Comparison of ENCODE assay signal across 23 cellular contexts in genomic region chr2:126950499-126950898, GRCh38. TPM values are rescaled to one million over a fixed set of nuclear protein-coding genes. Genes with fewer than 3 reads are reported as not detected.
"Had no signal": no experiment of that assay in that cellular context is flagged by ENCODE, and none has a peak within 500 bp of the region (broad histone marks: within the 10 kb centered on the region; RNA-seq: fewer than 3 reads in every experiment).

No MANE protein-coding gene starts in this region.

- H3K4me3 ChIP-seq: cardiac muscle cell, SJCRH30 had no signal

- H3K36me3 ChIP-seq: brain microvascular endothelial cell, cardiac muscle cell, SJCRH30 had no signal

- DNase-seq: activated CD4-positive, alpha-beta T cell treated with anti-CD3 and anti-CD28 coated beads for 4 hours; activated CD8-positive, alpha-beta memory T cell treated with anti-CD3 and anti-CD28 coated beads, Interleukin-2, amount 50 U/mL, for 4 hours; activated CD8-positive, alpha-beta T cell treated with anti-CD3 and anti-CD28 coated beads for 36 hours; activated gamma-delta T cell treated with Interleukin-2 at 50 U/mL for 16 hours; activated naive CD4-positive, alpha-beta T cell treated with anti-CD3 and anti-CD28 coated beads, Interleukin-2, amount 10 ng/mL, durations not matched to agents 7 days and 5 days; activated naive CD8-positive, alpha-beta T cell treated with anti-CD3 and anti-CD28 coated beads for 36 hours; activated T-cell treated with anti-CD3 and anti-CD28 coated beads, Interleukin-2, amount 50 U/mL, for 72 hours; brain microvascular endothelial cell; MM.1S; NCI-H1048; NCI-H1417; NCI-H1930; NCI-H345; NCI-H510A; NCI-H526 treated with DMSO at 0.1 percent for 48 hours; NK-92 treated with Interleukin-12 subunit alpha and Interleukin-12 subunit beta, amount 100 ng/mL, for 24 hours; Right ventricle myocardium superior; SK-N-SH; T-helper 1 cell had no signal

- H3K27me3 ChIP-seq: brain microvascular endothelial cell, cardiac muscle cell, SJCRH30 had no signal

RNA-seq across cellular contexts. Expression of gene TEX51, which starts 51.8 kb away (rescaled TPM):
- total RNA-seq: activated CD8-positive, alpha-beta T cell treated with anti-CD3 and anti-CD28 coated beads for 36 hours; activated naive CD8-positive, alpha-beta T cell treated with anti-CD3 and anti-CD28 coated beads for 36 hours; activated T-cell treated with anti-CD3 and anti-CD28 coated beads, Interleukin-2, amount 50 U/mL, for 72 hours; activated T-helper 2 cell treated with anti-CD3 and anti-CD28 coated beads, Interferon-gamma antibody, Interleukin-2, Interleukin-4, amounts not matched to agents 10 μg/mL and 5 μg/mL and 100 μg/mL, durations not matched to agents 14 hours and 24 hours and 36 hours; cardiac muscle cell; Right ventricle myocardium superior; SJCRH30; T-helper 2 cell treated with Interferon-gamma antibody and Interleukin-4, amounts not matched to agents 100 ng/mL and 5 ng/mL, for 36 hours had no signal
